1 cellular context compared by ENCODE assay signal in genomic region chr9:121463026-121463827, GRCh38.
TF ChIP-seq lines count a peak whose summit lies in the region.

No MANE protein-coding gene starts in this region.

TF ChIP-seq in K562, 482 proteins besides CTCF, POLR2A, EP300 and RAD21 (continued from another document):
- TF ChIP-seq, protein P1, sequence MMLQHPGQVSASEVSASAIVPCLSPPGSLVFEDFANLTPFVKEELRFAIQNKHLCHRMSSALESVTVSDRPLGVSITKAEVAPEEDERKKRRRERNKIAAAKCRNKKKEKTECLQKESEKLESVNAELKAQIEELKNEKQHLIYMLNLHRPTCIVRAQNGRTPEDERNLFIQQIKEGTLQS (IDR thresholded peaks at IDR 0.05): peak; percentile 51
- TF ChIP-seq, protein P1 (CRISPR knock-in tag; conservative IDR thresholded peaks at IDR 0.05): no peak
- TF ChIP-seq DEAF1 (CRISPR knock-in tag; IDR thresholded peaks at IDR 0.05) (peak; percentile 22; the same call in 1 of the 2 replicates), MECOM (CRISPR knock-in tag; IDR thresholded peaks at IDR 0.05) (no peak)
